23 cellular contexts compared by ENCODE assay signal in genomic region chr7:1988533-1988930, GRCh38.
"Had no signal": no experiment of that assay in that cellular context is flagged by ENCODE, and none has a peak within 500 bp of the region (broad histone marks: within the 10 kb centered on the region; RNA-seq: fewer than 3 reads in every experiment).

No MANE protein-coding gene starts in this region.

- H3K27me3 ChIP-seq: colonic mucosa, gastrocnemius medialis, left lung, right atrium auricular region, stomach, testis, upper lobe of right lung had no signal

- H3K36me3 ChIP-seq: colonic mucosa, gastrocnemius medialis, left lung, right atrium auricular region, upper lobe of right lung had no signal

- ATAC-seq: esophagus mucosa, gastrocnemius medialis, left lung had no signal

- DNase-seq: activated CD4-positive, alpha-beta T cell treated with anti-CD3 and anti-CD28 coated beads, Interleukin-2, amount 50 U/mL, for 1 hour; activated CD8-positive, alpha-beta memory T cell treated with anti-CD3 and anti-CD28 coated beads for 24 hours; activated CD8-positive, alpha-beta memory T cell treated with anti-CD3 and anti-CD28 coated beads, Interleukin-2, amount 50 U/mL, for 48 hours; activated gamma-delta T cell treated with Interleukin-2 at 50 U/mL for 16 hours; activated naive CD8-positive, alpha-beta T cell treated with anti-CD3 and anti-CD28 coated beads, Interleukin-2, amount 10 ng/mL, durations not matched to agents 7 days and 5 days; caudate nucleus; colonic mucosa; gastrocnemius medialis; head of caudate nucleus; mammary epithelial cell; midbrain; small intestine; stimulated activated CD4-positive, alpha-beta T cell treated with anti-CD3 and anti-CD28 coated beads, Interleukin-15, amount 100 ng/mL, for 24 hours; stimulated activated CD4-positive, alpha-beta T cell treated with anti-CD3 and anti-CD28 coated beads, Interleukin-2, amount 100 ng/mL, for 48 hours; stomach; T-helper 9 cell; testis; upper lobe of right lung had no signal

- H3K4me3 Mint-ChIP-seq: activated naive CD8-positive, alpha-beta T cell treated with anti-CD3 and anti-CD28 coated beads, Interleukin-2, amount 10 ng/mL, durations not matched to agents 7 days and 5 days; brain had no signal

- H3K36me3 Mint-ChIP-seq: brain had no signal

- H3K9me3 Mint-ChIP-seq: activated naive CD8-positive, alpha-beta T cell treated with anti-CD3 and anti-CD28 coated beads, Interleukin-2, amount 10 ng/mL, durations not matched to agents 7 days and 5 days; brain had no signal

- H3K9me3 ChIP-seq: colonic mucosa, gastrocnemius medialis, left lung, right atrium auricular region, stomach, testis, upper lobe of right lung had no signal

- H3K27me3 Mint-ChIP-seq: activated naive CD8-positive, alpha-beta T cell treated with anti-CD3 and anti-CD28 coated beads, Interleukin-2, amount 10 ng/mL, durations not matched to agents 7 days and 5 days; brain; progenitor cell of endocrine pancreas had no signal

- H3K27ac ChIP-seq: colonic mucosa, gastrocnemius medialis, left lung, right atrium auricular region, stomach, testis, upper lobe of right lung had no signal

- H3K27ac Mint-ChIP-seq: progenitor cell of endocrine pancreas had no signal

- H3K4me3 ChIP-seq: colonic mucosa, gastrocnemius medialis, left lung, right atrium auricular region, stomach, testis, upper lobe of right lung had no signal

- H3K4me1 ChIP-seq: colonic mucosa, gastrocnemius medialis, left lung, stomach, upper lobe of right lung had no signal
